Comparison of ENCODE assay signal across 21 cellular contexts in the genomic region with DNA sequence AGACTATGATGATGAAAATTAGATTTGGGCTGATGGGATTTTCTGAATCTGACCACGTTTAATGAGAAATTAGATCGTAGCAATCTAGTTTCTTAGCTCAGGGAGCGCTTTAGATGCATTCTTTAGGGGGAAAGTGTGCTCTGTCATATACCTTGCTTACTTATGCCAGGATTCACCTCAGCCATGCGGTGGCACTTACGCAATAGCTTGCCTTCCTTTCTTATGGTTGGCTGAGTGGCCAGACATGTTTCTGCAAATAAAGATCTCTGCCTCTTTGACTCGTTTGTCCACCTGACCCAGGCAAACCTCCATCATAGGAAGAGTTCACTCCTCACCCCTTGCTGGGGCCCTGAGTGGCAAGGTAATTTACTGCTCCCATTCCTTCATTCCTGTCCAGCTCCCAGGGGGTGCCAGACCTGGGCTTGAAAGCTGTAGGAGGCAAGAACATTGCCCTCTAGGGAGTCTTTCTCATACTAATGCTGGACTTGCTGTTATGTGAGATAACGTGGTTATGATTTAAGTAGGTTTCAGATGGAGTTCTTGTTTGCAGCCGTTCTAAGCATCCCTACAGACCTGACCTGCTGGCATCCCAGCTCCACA. TPM values are rescaled to one million over a fixed set of nuclear protein-coding genes. Genes with fewer than 3 reads are reported as not detected.
DNase-seq lines count a peak whose midpoint lies in the region; ATAC-seq, FAIRE-seq and TF ChIP-seq lines count a peak whose summit lies in the region.
"Had no signal": no experiment of that assay in that cellular context is flagged by ENCODE, and none has a peak within 500 bp of the region (broad histone marks: within the 10 kb centered on the region; RNA-seq: fewer than 3 reads in every experiment).

No MANE protein-coding gene starts in this region.

- H2AFZ ChIP-seq in mammary epithelial cell (ENCODE audit: low read depth, low read length): no peak overlapping the region

- H3K9ac ChIP-seq in mammary epithelial cell (ENCODE audit: insufficient read depth, low read length): no peak overlapping the region

- intact Hi-C loops in MCF 10A (cut with micrococcal nuclease): no loop called here
- intact Hi-C loops in mammary epithelial cell (cut with micrococcal nuclease): loop anchor here (10.0 kb wide), 1 partner anchor 60 kb away; a partner anchor contains a TSS
- intact Hi-C loops in naive thymus-derived CD4-positive, alpha-beta T cell (cut with micrococcal nuclease): no loop called here

- H3K4me3 Mint-ChIP-seq in MCF 10A (ENCODE audit: unreplicated experiment): no peak overlapping the region
- H3K4me3 Mint-ChIP-seq in naive thymus-derived CD4-positive, alpha-beta T cell: peak overlapping the region in 8 of 10 donors; percentile 9 to 75 (median 54)

- POLR2A ChIA-PET in MCF 10A (lab: Yijun Ruan, JAX): no interaction called here
- POLR2A ChIA-PET in naive thymus-derived CD4-positive, alpha-beta T cell (lab: Charles Lee): interaction anchor here (0.6 to 1.5 kb wide), 5 partner anchors 10 to 60 kb away, joined by 3 to 7 read pairs (median 4); a partner anchor contains a TSS

- BruUV-seq in MCF 10A (replicated peaks; lab: Mats Ljungman, UMichigan) (no TSS peak), mammary epithelial cell (replicated peaks; lab: Mats Ljungman, UMichigan) (no TSS peak)

- H3K36me3 ChIP-seq in mammary epithelial cell (ENCODE audit: insufficient read depth, low read length) (no peaks in the 10 kb centered on the region), KOPT-K1 (ENCODE audit: insufficient read depth, low read length) (no peaks in the 10 kb centered on the region), bronchial epithelial cell (ENCODE audit: control insufficient read depth, insufficient read depth, low read length) (no peaks in the 10 kb centered on the region)
- H3K36me3 ChIP-seq in naive thymus-derived CD4-positive, alpha-beta T cell (ENCODE audit: control insufficient read depth in 2 of 3, insufficient read depth in 3 of 3, low read length in 3 of 3): no peaks in the 10 kb centered on the region

- H3K9me3 Mint-ChIP-seq in MCF 10A (ENCODE audit: unreplicated experiment): no peaks in the 10 kb centered on the region
- peaks cover 0 to 12% (median 0%) of the 10 kb centered on the region in 11 donors for H3K9me3 Mint-ChIP-seq in naive thymus-derived CD4-positive, alpha-beta T cell

- H3K27ac Mint-ChIP-seq in MCF 10A (ENCODE audit: low read depth, unreplicated experiment): no peak overlapping the region
- peak overlapping the region in 8 of 9 donors; percentile 63 to 93 (median 82) for H3K27ac Mint-ChIP-seq in naive thymus-derived CD4-positive, alpha-beta T cell

- 89% methylated on average over 7 of the region's 8 CpGs for WGBS in mammary epithelial cell (ENCODE audit: low coverage, missing lambda C conversion rate)

- no peaks in the 10 kb centered on the region for H3K36me3 Mint-ChIP-seq in MCF 10A (ENCODE audit: insufficient read depth, unreplicated experiment)
- H3K36me3 Mint-ChIP-seq in naive thymus-derived CD4-positive, alpha-beta T cell: peaks cover 7 to 41% (median 29%) of the 10 kb centered on the region in 5 donors

- H3K4me2 ChIP-seq in mammary epithelial cell (ENCODE audit: insufficient read depth, low read depth, low read length): no peak overlapping the region

- H3K9me3 ChIP-seq in mammary epithelial cell (replicated peaks; ENCODE audit: insufficient read depth, low read length) (no peaks in the 10 kb centered on the region), KOPT-K1 (ENCODE audit: insufficient read depth, low read length, poor library complexity, severe bottlenecking) (no peaks in the 10 kb centered on the region)
- peaks cover 0 to 3% (median 0%) of the 10 kb centered on the region in 3 experiments for H3K9me3 ChIP-seq in naive thymus-derived CD4-positive, alpha-beta T cell (ENCODE audit: control insufficient read depth in 2 of 3, low read length in 3 of 3)
- H3K9me3 ChIP-seq: Caco-2 had no signal

- H3K4me3 ChIP-seq in mammary epithelial cell (replicated peaks in 1 of 3; ENCODE audit: insufficient read depth in 1 of 3, low read depth in 2 of 3, low read length in 3 of 3) (no peak overlapping the region), bronchial epithelial cell (ENCODE audit: low read depth, low read length) (no peak overlapping the region)
- no peak overlapping the region for H3K4me3 ChIP-seq in naive thymus-derived CD4-positive, alpha-beta T cell (ENCODE audit: low read length)

- H3K79me2 ChIP-seq in mammary epithelial cell (ENCODE audit: insufficient read depth, low read length): no peaks in the 10 kb centered on the region

- H4K20me1 ChIP-seq in mammary epithelial cell (ENCODE audit: insufficient read depth, low read length): no peaks in the 10 kb centered on the region

- dilution Hi-C loops in mammary epithelial cell (cut with HindIII; ENCODE audit: low sequenced_read_pairs): no loop called here

- peak; percentile 3 for DNase-seq in MCF 10A (ENCODE audit: unreplicated experiment)
- no peak for DNase-seq in mammary epithelial cell
- DNase-seq in bronchial epithelial cell (ENCODE audit: low read depth): peak; percentile 52
- no peak for DNase-seq in naive thymus-derived CD4-positive, alpha-beta T cell
- DNase-seq in kidney glomerular epithelial cell (lab: John Stamatoyannopoulos, UW): no peak
- no peak for DNase-seq in GM13977 (ENCODE audit: low spot score)
- no peak for DNase-seq in NCI-H146 treated with DMSO at 0.1 percent for 48 hours (lab: John Stamatoyannopoulos, UW; ENCODE audit: unreplicated experiment)
- DNase-seq: Caco-2, DMS153, Kasumi-1, NCI-H1930, NCI-H2171, NCI-H446, NCI-H748 treated with DMSO at 0.1 percent for 48 hours, OCI-M1, SHP77 treated with DMSO at 0.1 percent for 48 hours had no signal

- ATAC-seq in naive thymus-derived CD4-positive, alpha-beta T cell: no peak
- ATAC-seq: SK-N-SH treated with all-trans-retinoic acid at 6 μM for 48 hours had no signal

- H3K4me1 ChIP-seq in mammary epithelial cell (ENCODE audit: insufficient read depth, low read length): no peaks in the 10 kb centered on the region
- peaks cover 0 to 44% of the 10 kb centered on the region in 2 donors for H3K4me1 ChIP-seq in naive thymus-derived CD4-positive, alpha-beta T cell (ENCODE audit: control insufficient read depth in 2 of 2, insufficient read depth in 2 of 2, low read length in 2 of 2)
- H3K4me1 ChIP-seq: Caco-2 had no signal

- TF ChIP-seq CTCF in MCF 10A (IDR thresholded peaks at IDR 0.05; ENCODE audit: unreplicated experiment) (no peak), mammary epithelial cell (conservative IDR thresholded peaks at IDR 0.05 in 1 of 2, IDR thresholded peaks at IDR 0.05 in 1 of 2; ENCODE audit: extremely low read depth in 1 of 2, insufficient read depth in 1 of 2, low read depth in 1 of 2, low read length in 2 of 2) (no peak), bronchial epithelial cell (IDR thresholded peaks at IDR 0.05; ENCODE audit: insufficient read depth, low read length, severe bottlenecking) (no peak), GM13977 (IDR thresholded peaks at IDR 0.05; ENCODE audit: extremely low read depth, insufficient read depth, missing control alignments) (no peak)

- in situ Hi-C loops in mammary epithelial cell (cut with MboI; ENCODE audit: low sequenced_read_pairs in 2 of 2) (no loop called here), GM13977 (cut with MboI; ENCODE audit: low pct_unique_long_range_greater_than_20kb, low sequenced_read_pairs, unreplicated experiment) (no loop called here)

- peaks cover 2% of the 10 kb centered on the region for H3K27me3 ChIP-seq in mammary epithelial cell (ENCODE audit: insufficient read depth, low read length)
- no peaks in the 10 kb centered on the region for H3K27me3 ChIP-seq in bronchial epithelial cell (ENCODE audit: control insufficient read depth, insufficient read depth, low read length)
- H3K27me3 ChIP-seq in naive thymus-derived CD4-positive, alpha-beta T cell (ENCODE audit: control insufficient read depth in 2 of 2, insufficient read depth in 2 of 2, low read length in 2 of 2): no peaks in the 10 kb centered on the region

- CTCF ChIA-PET in MCF 10A (lab: Yijun Ruan, JAX) (no interaction called here), mammary epithelial cell (lab: Charles Lee; ENCODE audit: low non-redundant PET) (interaction anchor here (0.9 kb wide), 2 partner anchors 21 to 143 kb away, joined by 3 read pairs; no protein-coding TSS in a partner anchor)
- CTCF ChIA-PET in naive thymus-derived CD4-positive, alpha-beta T cell (lab: Charles Lee): interaction anchor here (0.8 kb wide), 1 partner anchor 37 kb away, joined by 3 read pairs; no protein-coding TSS in a partner anchor

- H3K4me1 Mint-ChIP-seq in MCF 10A (ENCODE audit: insufficient read depth, unreplicated experiment): no peaks in the 10 kb centered on the region
- H3K4me1 Mint-ChIP-seq in naive thymus-derived CD4-positive, alpha-beta T cell: peaks cover 30 to 75% (median 66%) of the 10 kb centered on the region in 7 donors

- no peak for FAIRE-seq in bronchial epithelial cell (lab: Jason Lieb, UNC)
- FAIRE-seq: GM12892, H54 had no signal

- H3K27ac ChIP-seq in mammary epithelial cell (ENCODE audit: insufficient read depth, low read depth, low read length): no peak overlapping the region
- peak overlapping the region; percentile 43 for H3K27ac ChIP-seq in KOPT-K1 (ENCODE audit: low read depth, low read length, poor library complexity, severe bottlenecking)
- H3K27ac ChIP-seq in naive thymus-derived CD4-positive, alpha-beta T cell (ENCODE audit: low read depth, low read length): no peak overlapping the region
- H3K27ac ChIP-seq: C4-2B had no signal

- H3K27me3 Mint-ChIP-seq in MCF 10A (ENCODE audit: insufficient read depth, unreplicated experiment): no peaks in the 10 kb centered on the region
- no peaks in the 10 kb centered on the region for H3K27me3 Mint-ChIP-seq in naive thymus-derived CD4-positive, alpha-beta T cell

RNA-seq across cellular contexts. Expression of a gene that starts 57.1 kb away (rescaled TPM):
- total RNA-seq in MCF 10A (2022) (0.07 and 0.14 TPM in 2 replicates), mammary epithelial cell (1 to 10 TPM in 1 of 2 donors, under 1 TPM in 1; 0.21 to 1.5 TPM), bronchial epithelial cell (under 0.01 and 0.13 TPM in 2 replicates)
- 0.18 TPM for polyA plus RNA-seq in mammary epithelial cell
- polyA minus RNA-seq in mammary epithelial cell: not detected
- total RNA-seq in naive thymus-derived CD4-positive, alpha-beta T cell: 10 to 100 TPM; 12.1 to 36.3 (median 20.5) TPM
- polyA plus RNA-seq in naive thymus-derived CD4-positive, alpha-beta T cell: 10 to 100 TPM; 21.0 to 29.0 TPM

RNA-seq across cellular contexts. Expression of a gene that starts 59.6 kb away (rescaled TPM):
- total RNA-seq in MCF 10A (2022): 20.6 and 30.5 TPM in 2 replicates
- total RNA-seq in mammary epithelial cell: 10 to 100 TPM; 13.8 to 19.9 TPM
- polyA plus RNA-seq in mammary epithelial cell: 3.7 TPM
- not detected for polyA minus RNA-seq in mammary epithelial cell
- 7.9 and 11.5 TPM in 2 replicates for total RNA-seq in bronchial epithelial cell
- 10 to 100 TPM in 4 of 5 experiments, 1 to 10 TPM in 1; 8.8 to 23.6 (median 17.2) TPM for total RNA-seq in naive thymus-derived CD4-positive, alpha-beta T cell
- 10 to 100 TPM; 13.6 to 18.0 TPM for polyA plus RNA-seq in naive thymus-derived CD4-positive, alpha-beta T cell

Comparison
In these comparisons a context has a peak if more than half of its experiments do, and no peak if none do; other contexts are left out.
1. DNase-seq: peak in MCF 10A (single experiment) and bronchial epithelial cell (single experiment); none in mammary epithelial cell (single experiment), naive thymus-derived CD4-positive, alpha-beta T cell (0 of 9), kidney glomerular epithelial cell (single experiment), GM13977 (single experiment) and NCI-H146 treated with DMSO at 0.1 percent for 48 hours (single experiment).
2. RNA of a gene that starts 57.1 kb away (total RNA-seq): 12.1 to 36.3 TPM in naive thymus-derived CD4-positive, alpha-beta T cell; 0.21 to 1.5 TPM in mammary epithelial cell, 0.07 to 0.14 TPM in MCF 10A and under 0.01 to 0.13 TPM in bronchial epithelial cell; every median in the first group is over 4 times any median in the second.